Comparison of ENCODE assay signal across 8 cellular contexts in genomic region chr13:23609414-23610186, GRCh38. TPM values are rescaled to one million over a fixed set of nuclear protein-coding genes. Genes with fewer than 3 reads are reported as not detected.
DNase-seq lines count a peak whose midpoint lies in the region; ATAC-seq and TF ChIP-seq lines count a peak whose summit lies in the region.

No MANE protein-coding gene starts in this region.

- intact Hi-C loops in activated CD8-positive, alpha-beta T cell treated with anti-CD3 and anti-CD28 coated beads for 36 hours (cut with micrococcal nuclease): no loop called here
- intact Hi-C loops in right cardiac atrium (cut with DNase I): no loop called here
- intact Hi-C loops in thyroid gland (cut with DNase I): no loop called here
- intact Hi-C loops in activated T-helper 1 cell treated with anti-CD3 and anti-CD28 coated beads, Interleukin-12 subunit alpha, Interleukin-12 subunit beta, Interleukin-2, Interleukin-4 antibody, amounts not matched to agents 30 ng/mL and 10 ng/mL and 1 ng/mL, durations not matched to agents 14 hours and 24 hours and 36 hours (cut with micrococcal nuclease): no loop called here

- peaks cover 6% of the 10 kb centered on the region for H3K4me1 ChIP-seq in right cardiac atrium (ENCODE audit: control insufficient read depth, insufficient read depth, low read length)
- peaks cover 18 to 28% of the 10 kb centered on the region in 2 donors for H3K4me1 ChIP-seq in thyroid gland

- H3K4me1 Mint-ChIP-seq in activated CD8-positive, alpha-beta T cell treated with anti-CD3 and anti-CD28 coated beads, Interleukin-2, amount 10 ng/mL, durations not matched to agents 7 days and 5 days (ENCODE audit: low read depth): peaks cover 15% of the 10 kb centered on the region
- H3K4me1 Mint-ChIP-seq in activated CD8-positive, alpha-beta T cell treated with anti-CD3 and anti-CD28 coated beads for 36 hours (ENCODE audit: low read depth): peaks cover 11% of the 10 kb centered on the region
- peaks cover 17% of the 10 kb centered on the region for H3K4me1 Mint-ChIP-seq in activated T-helper 1 cell treated with anti-CD3 and anti-CD28 coated beads, Interleukin-12 subunit alpha, Interleukin-12 subunit beta, Interleukin-2, Interleukin-4 antibody, amounts not matched to agents 30 ng/mL and 10 ng/mL and 1 ng/mL, durations not matched to agents 14 hours and 24 hours and 36 hours (ENCODE audit: low read depth)

- ATAC-seq in activated CD8-positive, alpha-beta T cell treated with anti-CD3 and anti-CD28 coated beads, Interleukin-2, amount 10 ng/mL, durations not matched to agents 7 days and 5 days: no peak
- no peak for ATAC-seq in activated CD8-positive, alpha-beta T cell treated with anti-CD3 and anti-CD28 coated beads for 36 hours
- peak; percentile 75 to 82 for ATAC-seq in right cardiac atrium
- no peak for ATAC-seq in GM21360 (IDR thresholded peaks at IDR 0.05; ENCODE audit: unreplicated experiment)
- no peak for ATAC-seq in GM21367 (IDR thresholded peaks at IDR 0.05; ENCODE audit: unreplicated experiment)

- peak overlapping the region; percentile 27 for H3K27ac Mint-ChIP-seq in activated CD8-positive, alpha-beta T cell treated with anti-CD3 and anti-CD28 coated beads, Interleukin-2, amount 10 ng/mL, durations not matched to agents 7 days and 5 days
- no peak overlapping the region for H3K27ac Mint-ChIP-seq in activated CD8-positive, alpha-beta T cell treated with anti-CD3 and anti-CD28 coated beads for 36 hours
- no peak overlapping the region for H3K27ac Mint-ChIP-seq in activated T-helper 1 cell treated with anti-CD3 and anti-CD28 coated beads, Interleukin-12 subunit alpha, Interleukin-12 subunit beta, Interleukin-2, Interleukin-4 antibody, amounts not matched to agents 30 ng/mL and 10 ng/mL and 1 ng/mL, durations not matched to agents 14 hours and 24 hours and 36 hours

- POLR2A ChIA-PET in activated CD8-positive, alpha-beta T cell treated with anti-CD3 and anti-CD28 coated beads, Interleukin-2, amount 10 ng/mL, durations not matched to agents 7 days and 5 days (lab: Charles Lee): no interaction called here
- POLR2A ChIA-PET in activated CD8-positive, alpha-beta T cell treated with anti-CD3 and anti-CD28 coated beads for 36 hours (lab: Charles Lee): no interaction called here

- H3K36me3 ChIP-seq in SK-N-MC (ENCODE audit: insufficient read depth, low read length) (no peaks in the 10 kb centered on the region), thyroid gland (no peaks in the 10 kb centered on the region)

- no peak for DNase-seq in activated CD8-positive, alpha-beta T cell treated with anti-CD3 and anti-CD28 coated beads, Interleukin-2, amount 10 ng/mL, durations not matched to agents 7 days and 5 days
- DNase-seq in activated CD8-positive, alpha-beta T cell treated with anti-CD3 and anti-CD28 coated beads for 36 hours: no peak
- DNase-seq in SK-N-MC (ENCODE audit: low read depth, low spot score) (peak; percentile 53), right cardiac atrium (peak; percentile 50 to 78 (median 66)), thyroid gland (peak; percentile 67 to 79)
- no peak for DNase-seq in activated T-helper 1 cell treated with anti-CD3 and anti-CD28 coated beads, Interleukin-12 subunit alpha, Interleukin-12 subunit beta, Interleukin-2, Interleukin-4 antibody, amounts not matched to agents 30 ng/mL and 10 ng/mL and 1 ng/mL, durations not matched to agents 14 hours and 24 hours and 36 hours (ENCODE audit: low spot score)

- H3K27me3 Mint-ChIP-seq in activated CD8-positive, alpha-beta T cell treated with anti-CD3 and anti-CD28 coated beads, Interleukin-2, amount 10 ng/mL, durations not matched to agents 7 days and 5 days (ENCODE audit: low read depth): peaks cover 35% of the 10 kb centered on the region
- peaks cover 26% of the 10 kb centered on the region for H3K27me3 Mint-ChIP-seq in activated CD8-positive, alpha-beta T cell treated with anti-CD3 and anti-CD28 coated beads for 36 hours
- H3K27me3 Mint-ChIP-seq in activated T-helper 1 cell treated with anti-CD3 and anti-CD28 coated beads, Interleukin-12 subunit alpha, Interleukin-12 subunit beta, Interleukin-2, Interleukin-4 antibody, amounts not matched to agents 30 ng/mL and 10 ng/mL and 1 ng/mL, durations not matched to agents 14 hours and 24 hours and 36 hours (ENCODE audit: insufficient read depth): peaks cover 27% of the 10 kb centered on the region

- no peak for TF ChIP-seq CTCF in activated CD8-positive, alpha-beta T cell treated with anti-CD3 and anti-CD28 coated beads for 36 hours (IDR thresholded peaks at IDR 0.05)
- no peak for TF ChIP-seq CTCF in thyroid gland (IDR thresholded peaks at IDR 0.05)

- 25% methylated on average over 9 of the region's 9 CpGs for WGBS in right cardiac atrium
- WGBS in thyroid gland, 2 donors: 5 to 9% methylated on average over 9 of the region's 9 CpGs

- no peak for TF ChIP-seq POLR2A in thyroid gland (IDR thresholded peaks at IDR 0.05)

- H3K9ac ChIP-seq in SK-N-MC (ENCODE audit: insufficient read length): peak overlapping the region; percentile 61

- H3K36me3 Mint-ChIP-seq in activated CD8-positive, alpha-beta T cell treated with anti-CD3 and anti-CD28 coated beads, Interleukin-2, amount 10 ng/mL, durations not matched to agents 7 days and 5 days (ENCODE audit: low read depth): no peaks in the 10 kb centered on the region
- no peaks in the 10 kb centered on the region for H3K36me3 Mint-ChIP-seq in activated CD8-positive, alpha-beta T cell treated with anti-CD3 and anti-CD28 coated beads for 36 hours (ENCODE audit: low read depth)
- no peaks in the 10 kb centered on the region for H3K36me3 Mint-ChIP-seq in activated T-helper 1 cell treated with anti-CD3 and anti-CD28 coated beads, Interleukin-12 subunit alpha, Interleukin-12 subunit beta, Interleukin-2, Interleukin-4 antibody, amounts not matched to agents 30 ng/mL and 10 ng/mL and 1 ng/mL, durations not matched to agents 14 hours and 24 hours and 36 hours (ENCODE audit: low read depth)

- H3K27ac ChIP-seq in SK-N-MC (peak overlapping the region; percentile 87), right cardiac atrium (ENCODE audit: low read length) (peak overlapping the region; percentile 66), thyroid gland (peak overlapping the region; percentile 20 to 74 (median 64))

- no peaks in the 10 kb centered on the region for H3K9me3 Mint-ChIP-seq in activated CD8-positive, alpha-beta T cell treated with anti-CD3 and anti-CD28 coated beads, Interleukin-2, amount 10 ng/mL, durations not matched to agents 7 days and 5 days (ENCODE audit: insufficient read depth)
- no peaks in the 10 kb centered on the region for H3K9me3 Mint-ChIP-seq in activated CD8-positive, alpha-beta T cell treated with anti-CD3 and anti-CD28 coated beads for 36 hours
- H3K9me3 Mint-ChIP-seq in activated T-helper 1 cell treated with anti-CD3 and anti-CD28 coated beads, Interleukin-12 subunit alpha, Interleukin-12 subunit beta, Interleukin-2, Interleukin-4 antibody, amounts not matched to agents 30 ng/mL and 10 ng/mL and 1 ng/mL, durations not matched to agents 14 hours and 24 hours and 36 hours: no peaks in the 10 kb centered on the region

- CTCF ChIA-PET in activated CD8-positive, alpha-beta T cell treated with anti-CD3 and anti-CD28 coated beads, Interleukin-2, amount 10 ng/mL, durations not matched to agents 7 days and 5 days (lab: Charles Lee): interaction anchor here (1.2 to 1.4 kb wide), 2 partner anchors 31 to 43 kb away, joined by 3 read pairs; no protein-coding TSS in a partner anchor
- CTCF ChIA-PET in activated CD8-positive, alpha-beta T cell treated with anti-CD3 and anti-CD28 coated beads for 36 hours (lab: Charles Lee): interaction anchor here (1.1 kb wide), 1 partner anchor 67 kb away, joined by 3 read pairs; no protein-coding TSS in a partner anchor

- H3K9me3 ChIP-seq in SK-N-MC (ENCODE audit: low read depth, low read length) (no peaks in the 10 kb centered on the region), right cardiac atrium (ENCODE audit: control insufficient read depth, low read length) (no peaks in the 10 kb centered on the region), thyroid gland (no peaks in the 10 kb centered on the region)

- H3K4me3 ChIP-seq in SK-N-MC: peak overlapping the region; percentile 72
- H3K4me3 ChIP-seq in right cardiac atrium (ENCODE audit: low read length): peak overlapping the region; percentile 33
- no peak overlapping the region for H3K4me3 ChIP-seq in thyroid gland (replicated peaks in 1 of 3)

- peak overlapping the region; percentile 56 for H3K4me3 Mint-ChIP-seq in activated CD8-positive, alpha-beta T cell treated with anti-CD3 and anti-CD28 coated beads, Interleukin-2, amount 10 ng/mL, durations not matched to agents 7 days and 5 days
- H3K4me3 Mint-ChIP-seq in activated CD8-positive, alpha-beta T cell treated with anti-CD3 and anti-CD28 coated beads for 36 hours: no peak overlapping the region
- no peak overlapping the region for H3K4me3 Mint-ChIP-seq in activated T-helper 1 cell treated with anti-CD3 and anti-CD28 coated beads, Interleukin-12 subunit alpha, Interleukin-12 subunit beta, Interleukin-2, Interleukin-4 antibody, amounts not matched to agents 30 ng/mL and 10 ng/mL and 1 ng/mL, durations not matched to agents 14 hours and 24 hours and 36 hours

- no peaks in the 10 kb centered on the region for H3K27me3 ChIP-seq in right cardiac atrium (ENCODE audit: control insufficient read depth, insufficient read depth)
- H3K27me3 ChIP-seq in thyroid gland: no peaks in the 10 kb centered on the region

RNA-seq across cellular contexts. Expression of gene TNFRSF19, which starts 39.4 kb away (rescaled TPM):
- under 1 TPM in 1 of 2 experiments, not detected in 1; 0.11 TPM for total RNA-seq in activated CD8-positive, alpha-beta T cell treated with anti-CD3 and anti-CD28 coated beads, Interleukin-2, amount 10 ng/mL, durations not matched to agents 7 days and 5 days
- total RNA-seq in activated CD8-positive, alpha-beta T cell treated with anti-CD3 and anti-CD28 coated beads for 36 hours: not detected
- total RNA-seq in right cardiac atrium (10 to 100 TPM; 26.2 to 50.8 (median 38.6) TPM), thyroid gland (1 to 10 TPM; 4.9 to 9.2 (median 7.7) TPM)
- polyA plus RNA-seq in right cardiac atrium: 15.6 TPM
- not detected in 2 replicates for total RNA-seq in activated T-helper 1 cell treated with anti-CD3 and anti-CD28 coated beads, Interleukin-12 subunit alpha, Interleukin-12 subunit beta, Interleukin-2, Interleukin-4 antibody, amounts not matched to agents 30 ng/mL and 10 ng/mL and 1 ng/mL, durations not matched to agents 14 hours and 24 hours and 36 hours

Comparison
In these comparisons a context has a peak if more than half of its experiments do, and no peak if none do; other contexts are left out.
1. ATAC-seq: peak in right cardiac atrium (2 of 2); none in activated CD8-positive, alpha-beta T cell treated with anti-CD3 and anti-CD28 coated beads, Interleukin-2, amount 10 ng/mL, durations not matched to agents 7 days and 5 days (single experiment), activated CD8-positive, alpha-beta T cell treated with anti-CD3 and anti-CD28 coated beads for 36 hours (single experiment), GM21360 (single experiment) and GM21367 (single experiment).
2. DNase-seq: peak in SK-N-MC (single experiment), right cardiac atrium (3 of 3) and thyroid gland (2 of 2); none in activated CD8-positive, alpha-beta T cell treated with anti-CD3 and anti-CD28 coated beads, Interleukin-2, amount 10 ng/mL, durations not matched to agents 7 days and 5 days (single experiment), activated CD8-positive, alpha-beta T cell treated with anti-CD3 and anti-CD28 coated beads for 36 hours (single experiment) and activated T-helper 1 cell treated with anti-CD3 and anti-CD28 coated beads, Interleukin-12 subunit alpha, Interleukin-12 subunit beta, Interleukin-2, Interleukin-4 antibody, amounts not matched to agents 30 ng/mL and 10 ng/mL and 1 ng/mL, durations not matched to agents 14 hours and 24 hours and 36 hours (single experiment).
3. H3K4me3 ChIP-seq: peak in SK-N-MC (single experiment) and right cardiac atrium (single experiment); none in thyroid gland (0 of 3).
4. Peak in every context shown above with its lines, with median percentiles within 50 percentile points of each other: H3K27ac ChIP-seq.